8 cellular contexts compared by ENCODE assay signal in genomic region chr4:163048447-163048846, GRCh38.
DNase-seq lines count a peak whose midpoint lies in the region; ATAC-seq, FAIRE-seq and TF ChIP-seq lines count a peak whose summit lies in the region.

No MANE protein-coding gene starts in this region.

- peak; percentile 13 for DNase-seq in SKM-1 treated with dmso at 0.1 percent for 144 hours (lab: John Stamatoyannopoulos, UW; ENCODE audit: unreplicated experiment)
- no peak for DNase-seq in SKM-1 (lab: John Stamatoyannopoulos, UW; ENCODE audit: unreplicated experiment)
- DNase-seq in HK-2 (ENCODE audit: unreplicated experiment), result peak; percentile 11
- DNase-seq in WERI-Rb-1, result peak; percentile 65
- no peak for DNase-seq in keratinocyte (ENCODE audit: low read depth, low spot score)
- no peak for DNase-seq in DMS153 (lab: John Stamatoyannopoulos, UW)
- DNase-seq in activated T-cell treated with anti-CD3 and anti-CD28 coated beads, Interleukin-2, amount 50 U/mL, for 1 hour, result no peak

- no peak overlapping the region for H3K9ac ChIP-seq in keratinocyte (ENCODE audit: control insufficient read depth, extremely low read depth, insufficient read depth, low read length)

- H3K27ac ChIP-seq in WERI-Rb-1 (no peak overlapping the region), keratinocyte (ENCODE audit: control insufficient read depth, insufficient read depth, low read length) (no peak overlapping the region)

- no peaks in the 10 kb centered on the region for H3K36me3 ChIP-seq in WERI-Rb-1
- no peaks in the 10 kb centered on the region for H3K36me3 ChIP-seq in keratinocyte (ENCODE audit: control insufficient read depth in 2 of 2, extremely low read depth in 1 of 2, insufficient read depth in 2 of 2, low read length in 2 of 2)

- no peak overlapping the region for H3K4me2 ChIP-seq in keratinocyte (ENCODE audit: control insufficient read depth, extremely low read depth, insufficient read depth, low read depth, low read length)

- no peaks in the 10 kb centered on the region for H3K9me3 ChIP-seq in WERI-Rb-1 (ENCODE audit: severe bottlenecking)
- no peaks in the 10 kb centered on the region for H3K9me3 ChIP-seq in keratinocyte (ENCODE audit: control insufficient read depth, low read depth, low read length)

- H3K27me3 ChIP-seq in WERI-Rb-1 (ENCODE audit: insufficient read depth, low read depth, severe bottlenecking), result no peaks in the 10 kb centered on the region
- no peaks in the 10 kb centered on the region for H3K27me3 ChIP-seq in keratinocyte (ENCODE audit: control insufficient read depth, extremely low read depth, insufficient read depth, low read length)

- TF ChIP-seq CTCF in WERI-Rb-1 (IDR thresholded peaks at IDR 0.05; ENCODE audit: low read depth, low read length) (peak; percentile 75), keratinocyte (optimal IDR thresholded peaks at IDR 0.05 in 1 of 3, IDR thresholded peaks at IDR 0.05 in 1 of 3, conservative IDR thresholded peaks at IDR 0.05 in 1 of 3; ENCODE audit: extremely low read depth in 1 of 3, insufficient read depth in 2 of 3, low read length in 3 of 3) (peak; percentile 48 to 58 (median 49))

- H3K4me3 ChIP-seq in WERI-Rb-1 (ENCODE audit: low read depth, low read length) (no peak overlapping the region), keratinocyte (ENCODE audit: control insufficient read depth in 2 of 3, extremely low read depth in 1 of 3, insufficient read depth in 2 of 3, low read depth in 1 of 3, low read length in 3 of 3) (no peak overlapping the region)

- H3K9me1 ChIP-seq in keratinocyte (ENCODE audit: control insufficient read depth, extremely low read depth, insufficient read depth, low read length), result no peaks in the 10 kb centered on the region

- no peak for FAIRE-seq in keratinocyte (lab: Jason Lieb, UNC)

- H2AFZ ChIP-seq in keratinocyte (ENCODE audit: control insufficient read depth, low read length), result no peak overlapping the region

- H3K4me1 ChIP-seq in keratinocyte (ENCODE audit: control insufficient read depth, extremely low read depth, insufficient read depth, low read length), result no peaks in the 10 kb centered on the region

- no peaks in the 10 kb centered on the region for H4K20me1 ChIP-seq in keratinocyte (ENCODE audit: control insufficient read depth, extremely low read depth, insufficient read depth, low read length)

- no peaks in the 10 kb centered on the region for H3K79me2 ChIP-seq in keratinocyte (ENCODE audit: control insufficient read depth, insufficient read depth, low read length)

- peak; percentile 78 for ATAC-seq in GM21447 (IDR thresholded peaks at IDR 0.05; ENCODE audit: unreplicated experiment)

- dilution Hi-C loops in keratinocyte (cut with MboI; ENCODE audit: extremely low pct_ligation_motif_present, low sequenced_read_pairs), result loop anchor here (25.0 kb wide), 1 partner anchor 536 kb away; no protein-coding TSS in a partner anchor

Comparison
In these comparisons a context has a peak if more than half of its experiments do, and no peak if none do; other contexts are left out.
1. DNase-seq: peak in SKM-1 treated with dmso at 0.1 percent for 144 hours (single experiment), HK-2 (single experiment) and WERI-Rb-1 (single experiment); none in SKM-1 (single experiment), keratinocyte (single experiment), DMS153 (single experiment) and activated T-cell treated with anti-CD3 and anti-CD28 coated beads, Interleukin-2, amount 50 U/mL, for 1 hour (single experiment).